ENCODE assay signal across 8 cellular contexts in the genomic region with DNA sequence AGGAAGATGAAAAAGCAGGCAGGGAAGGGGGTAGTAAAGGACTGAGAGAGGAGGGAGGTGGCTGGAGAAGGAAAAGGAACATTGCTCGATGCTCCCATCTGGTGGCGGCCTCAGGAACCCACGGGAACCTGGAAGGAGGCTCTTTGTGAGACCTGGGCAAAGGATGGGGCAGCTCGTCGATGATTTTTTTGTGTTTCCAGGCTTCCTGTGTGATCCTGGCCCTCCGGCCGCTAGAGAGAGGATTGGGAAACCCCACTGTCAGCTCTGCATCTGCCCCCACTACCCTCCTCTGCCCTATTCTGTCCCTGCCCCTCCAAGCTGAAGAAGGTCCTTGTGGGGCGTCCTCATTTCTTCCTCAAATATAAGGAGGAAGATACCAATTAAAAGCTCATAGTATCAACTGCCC. TPM values are rescaled to one million over a fixed set of nuclear protein-coding genes. Genes with fewer than 3 reads are reported as not detected.
A peak's percentile ranks its signal among the peaks of the same experiment; 100 is the strongest.
DNase-seq lines count a peak whose midpoint lies in the region; ATAC-seq and TF ChIP-seq lines count a peak whose summit lies in the region.

No MANE protein-coding gene starts in this region.

- no peaks in the 10 kb centered on the region for H3K36me3 Mint-ChIP-seq in T-helper 17 cell (ENCODE audit: low read depth)

- peaks cover 5% of the 10 kb centered on the region for H3K4me1 Mint-ChIP-seq in T-helper 17 cell

- intact Hi-C loops in body of pancreas (cut with DNase I): loop anchor here (5.0 to 10.0 kb wide), 2 partner anchors 55 to 287 kb away; no protein-coding TSS in a partner anchor

- H3K9me3 ChIP-seq in T-helper 17 cell (ENCODE audit: control insufficient read depth, low read length, poor library complexity, severe bottlenecking) (no peaks in the 10 kb centered on the region), body of pancreas (no peaks in the 10 kb centered on the region)

- peak; percentile 49 to 58 for ATAC-seq in activated CD4-positive, CD25-positive, alpha-beta regulatory T cell treated with anti-CD3 and anti-CD28 coated beads, Interleukin-2, amount 50 U/mL, for 24 hours
- peak; percentile 72 for ATAC-seq in T-helper 17 cell
- peak; percentile 89 for ATAC-seq in body of pancreas
- ATAC-seq in GM19452 (IDR thresholded peaks at IDR 0.05; ENCODE audit: unreplicated experiment): no peak

- peaks cover 6% of the 10 kb centered on the region for H3K4me1 ChIP-seq in body of pancreas

- peak; percentile 61 to 96 (median 86) for TF ChIP-seq CTCF in body of pancreas (IDR thresholded peaks at IDR 0.05)

- H3K36me3 ChIP-seq in body of pancreas (replicated peaks in 1 of 2; ENCODE audit: insufficient read depth in 1 of 2, low read depth in 2 of 2): no peaks in the 10 kb centered on the region

- DNase-seq in activated CD4-positive, CD25-positive, alpha-beta regulatory T cell treated with anti-CD3 and anti-CD28 coated beads, Interleukin-2, amount 50 U/mL, for 72 hours: no peak
- DNase-seq in NCI-H146 treated with DMSO at 0.1 percent for 48 hours (lab: John Stamatoyannopoulos, UW; ENCODE audit: unreplicated experiment) (peak; percentile 62), T-helper 17 cell (peak; percentile 28 to 39 (median 36)), body of pancreas (peak; percentile 75 to 82 (median 79)), inferior parietal cortex (ENCODE audit: extremely low spot score) (peak; percentile 90)
- DNase-seq in stimulated activated CD4-positive, alpha-beta T cell treated with anti-CD3 and anti-CD28 coated beads, Interleukin-1b, Interleukin-23, amount 100 ng/mL, for 24 hours (ENCODE audit: low read depth in 4 of 4, low spot score in 1 of 4): peak in 3 of 4 experiments; percentile 22 to 36 (median 32)

- H3K27me3 ChIP-seq in body of pancreas: no peaks in the 10 kb centered on the region

- no peak overlapping the region for H3K4me3 ChIP-seq in body of pancreas

- H3K4me3 Mint-ChIP-seq in T-helper 17 cell: no peak overlapping the region

- 13 to 15% methylated on average over 8 of the region's 8 CpGs for whole genome bisulfite sequencing in body of pancreas, 2 donors

- peak overlapping the region; percentile 29 for H3K27ac Mint-ChIP-seq in T-helper 17 cell

- no peak for TF ChIP-seq POLR2A in body of pancreas (IDR thresholded peaks at IDR 0.05)

- no peak overlapping the region for H3K27ac ChIP-seq in body of pancreas

- H3K27me3 Mint-ChIP-seq in T-helper 17 cell: peaks cover 5% of the 10 kb centered on the region

RNA-seq across cellular contexts. Expression of gene WFIKKN2, which starts 6.6 kb away (rescaled TPM):
- not detected for total RNA-seq in T-helper 17 cell
- under 1 TPM; 0.26 to 0.66 TPM for total RNA-seq in body of pancreas

RNA-seq across cellular contexts. Expression of gene TOB1, which starts 24.2 kb away (rescaled TPM):
- total RNA-seq in T-helper 17 cell (100 to 1,000 TPM; 226 to 358 TPM), body of pancreas (10 to 100 TPM; 36.8 to 46.1 TPM)

Comparison
In these comparisons a context has a peak if more than half of its experiments do, and no peak if none do; other contexts are left out.
1. RNA of gene TOB1, which starts 24.2 kb away (total RNA-seq): 226 to 358 TPM in T-helper 17 cell; 36.8 to 46.1 TPM in body of pancreas; every median in the first group is over 4 times any median in the second.